34 cellular contexts compared by ENCODE assay signal in genomic region chr7:109622320-109622719, GRCh38.
"Had no signal": no experiment of that assay in that cellular context is flagged by ENCODE, and none has a peak within 500 bp of the region (broad histone marks: within the 10 kb centered on the region; RNA-seq: fewer than 3 reads in every experiment).

No MANE protein-coding gene starts in this region.

- H3K4me2 ChIP-seq: KMS-11 had no signal

- H3K4me3 ChIP-seq: MG63 had no signal

- H3K9ac ChIP-seq: KMS-11 had no signal

- H3K27me3 ChIP-seq: MG63 had no signal

- DNase-seq: Karpas-422, Kasumi-1, MG63, MM.1S, MV-4-11, NCI-H1048, NCI-H1092, NCI-H1092 treated with DMSO at 0.1 percent for 48 hours, NCI-H1105, NCI-H1105 treated with DMSO at 0.1 percent for 48 hours, NCI-H1417, NCI-H1417 treated with DMSO at 0.1 percent for 48 hours, NCI-H1436, NCI-H1436 treated with DMSO at 0.1 percent for 48 hours, NCI-H146, NCI-H1694, NCI-H1694 treated with DMSO at 0.1 percent for 48 hours, NCI-H187, NCI-H187 treated with DMSO at 0.1 percent for 48 hours, NCI-H1930, NCI-H2029, NCI-H2029 treated with DMSO at 0.1 percent for 48 hours, NCI-H2081, NCI-H2081 treated with DMSO at 0.1 percent for 48 hours, NCI-H2107, NCI-H2171, NCI-H2171 treated with DMSO at 0.1 percent for 48 hours, NCI-H2227 treated with DMSO at 0.1 percent for 48 hours, NCI-H226, NCI-H345, NCI-H446, NCI-H446 treated with DMSO at 0.1 percent for 48 hours, NCI-H510A had no signal

- H3K36me3 ChIP-seq: MG63 had no signal

- H3K27ac ChIP-seq: KMS-11 had no signal

- H3K9me3 ChIP-seq: MG63 had no signal
